1 cellular context compared by ENCODE assay signal in the genomic region with DNA sequence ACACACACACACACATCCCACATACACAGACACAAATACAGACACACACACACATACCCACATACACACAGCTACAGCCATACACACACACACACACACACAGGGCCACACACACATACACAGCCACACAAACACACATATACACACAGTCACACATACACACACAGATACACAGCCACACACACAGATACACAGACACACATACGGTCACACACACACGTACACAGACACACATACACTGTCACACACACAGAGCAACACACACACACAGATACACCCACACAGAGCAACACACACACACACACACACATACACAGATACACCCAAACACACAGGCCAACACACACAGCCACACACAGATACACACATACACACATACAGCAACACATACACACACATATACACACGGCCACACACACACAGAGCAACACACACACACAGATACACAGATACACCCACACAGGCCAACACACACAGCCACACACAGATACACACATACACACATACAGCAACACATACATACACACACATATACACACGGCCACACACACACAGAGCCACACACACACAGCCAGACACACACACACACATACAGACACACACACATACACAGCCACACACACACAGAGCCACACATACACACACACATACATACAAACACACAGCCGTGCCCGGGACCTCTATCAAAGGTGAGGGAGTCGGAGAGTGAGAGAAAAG.
TF ChIP-seq lines count a peak whose summit lies in the region.

No MANE protein-coding gene starts in this region.

TF ChIP-seq in IMR-90, 13 proteins besides CTCF, POLR2A, EP300 and RAD21 (continued from another document):
- TF ChIP-seq BHLHE40 (IDR thresholded peaks at IDR 0.05; ENCODE audit: low read depth, low read length) (no peak), RCOR1 (IDR thresholded peaks at IDR 0.05; ENCODE audit: insufficient replicate concordance, low read length) (no peak)
- TF ChIP-seq, protein P1, sequence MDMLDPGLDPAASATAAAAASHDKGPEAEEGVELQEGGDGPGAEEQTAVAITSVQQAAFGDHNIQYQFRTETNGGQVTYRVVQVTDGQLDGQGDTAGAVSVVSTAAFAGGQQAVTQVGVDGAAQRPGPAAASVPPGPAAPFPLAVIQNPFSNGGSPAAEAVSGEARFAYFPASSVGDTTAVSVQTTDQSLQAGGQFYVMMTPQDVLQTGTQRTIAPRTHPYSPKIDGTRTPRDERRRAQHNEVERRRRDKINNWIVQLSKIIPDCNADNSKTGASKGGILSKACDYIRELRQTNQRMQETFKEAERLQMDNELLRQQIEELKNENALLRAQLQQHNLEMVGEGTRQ (IDR thresholded peaks at IDR 0.05; ENCODE audit: low read depth, low read length) = no peak
